Comparison of ENCODE assay signal across 22 cellular contexts in genomic region chrX:39238017-39238416, GRCh38.
DNase-seq lines count a peak whose midpoint lies in the region; ATAC-seq and TF ChIP-seq lines count a peak whose summit lies in the region.
"Had no signal": no experiment of that assay in that cellular context is flagged by ENCODE, and none has a peak within 500 bp of the region (broad histone marks: within the 10 kb centered on the region; RNA-seq: fewer than 3 reads in every experiment).

No MANE protein-coding gene starts in this region.

- ATAC-seq in activated CD8-positive, alpha-beta T cell treated with anti-CD3 and anti-CD28 coated beads for 36 hours = peak; percentile 51
- ATAC-seq in activated CD8-positive, alpha-beta T cell treated with anti-CD3 and anti-CD28 coated beads, Interleukin-2, amount 10 ng/mL, durations not matched to agents 7 days and 5 days = no peak
- no peak for ATAC-seq in left ventricle myocardium superior
- ATAC-seq: GM23338, HCT116 had no signal

- CTCF ChIA-PET in activated CD8-positive, alpha-beta T cell treated with anti-CD3 and anti-CD28 coated beads for 36 hours (lab: Charles Lee) = interaction anchor here (1.0 kb wide), 1 partner anchor 75 kb away, joined by 4 read pairs; no protein-coding TSS in a partner anchor
- CTCF ChIA-PET in activated CD8-positive, alpha-beta T cell treated with anti-CD3 and anti-CD28 coated beads, Interleukin-2, amount 10 ng/mL, durations not matched to agents 7 days and 5 days (lab: Charles Lee) = interaction anchor here (0.8 kb wide), 1 partner anchor 913 kb away, joined by 3 read pairs; no protein-coding TSS in a partner anchor

- H3K4me3 Mint-ChIP-seq in activated CD8-positive, alpha-beta T cell treated with anti-CD3 and anti-CD28 coated beads for 36 hours = no peak overlapping the region
- no peak overlapping the region for H3K4me3 Mint-ChIP-seq in activated CD8-positive, alpha-beta T cell treated with anti-CD3 and anti-CD28 coated beads, Interleukin-2, amount 10 ng/mL, durations not matched to agents 7 days and 5 days
- H3K4me3 Mint-ChIP-seq in activated naive CD8-positive, alpha-beta T cell = peak overlapping the region; percentile 7
- H3K4me3 Mint-ChIP-seq: GM23338 had no signal

- intact Hi-C loops in activated CD8-positive, alpha-beta T cell treated with anti-CD3 and anti-CD28 coated beads for 36 hours (cut with micrococcal nuclease) = no loop called here
- intact Hi-C loops in left ventricle myocardium superior (cut with micrococcal nuclease) = no loop called here

- POLR2A ChIA-PET in activated CD8-positive, alpha-beta T cell treated with anti-CD3 and anti-CD28 coated beads for 36 hours (lab: Charles Lee) = no interaction called here
- POLR2A ChIA-PET in activated CD8-positive, alpha-beta T cell treated with anti-CD3 and anti-CD28 coated beads, Interleukin-2, amount 10 ng/mL, durations not matched to agents 7 days and 5 days (lab: Charles Lee) = no interaction called here

- DNase-seq in activated CD8-positive, alpha-beta T cell treated with anti-CD3 and anti-CD28 coated beads for 36 hours = no peak
- no peak for DNase-seq in activated CD8-positive, alpha-beta T cell treated with anti-CD3 and anti-CD28 coated beads, Interleukin-2, amount 10 ng/mL, durations not matched to agents 7 days and 5 days
- peak; percentile 15 for DNase-seq in stimulated activated CD4-positive, alpha-beta T cell treated with anti-CD3 and anti-CD28 coated beads, Interleukin-15, amount 100 ng/mL, for 24 hours
- no peak for DNase-seq in stimulated activated CD4-positive, alpha-beta T cell treated with anti-CD3 and anti-CD28 coated beads, Interleukin-4, amount 100 ng/mL, for 1 hour
- peak; percentile 6 for DNase-seq in stimulated activated CD4-positive, alpha-beta T cell treated with anti-CD3 and anti-CD28 coated beads, Interleukin-4, amount 100 ng/mL, for 24 hours
- DNase-seq in HCEC 1CT (no peak), left ventricle myocardium superior (no peak)
- DNase-seq: BE2C; DMS53; EL; GF-D8; IMR-90; NCI-H1092 treated with DMSO at 0.1 percent for 48 hours; NCI-H1436 treated with DMSO at 0.1 percent for 48 hours; NCI-H2029; NCI-H226; NCI-H524; NCI-H774; NK-92 treated with Interleukin-12 subunit alpha and Interleukin-12 subunit beta, amount 100 ng/mL, for 24 hours had no signal

- TF ChIP-seq CTCF in activated CD8-positive, alpha-beta T cell treated with anti-CD3 and anti-CD28 coated beads for 36 hours (IDR thresholded peaks at IDR 0.05) = no peak

- no peaks in the 10 kb centered on the region for H3K9me3 Mint-ChIP-seq in activated CD8-positive, alpha-beta T cell treated with anti-CD3 and anti-CD28 coated beads for 36 hours
- H3K9me3 Mint-ChIP-seq in activated CD8-positive, alpha-beta T cell treated with anti-CD3 and anti-CD28 coated beads, Interleukin-2, amount 10 ng/mL, durations not matched to agents 7 days and 5 days (ENCODE audit: insufficient read depth) = no peaks in the 10 kb centered on the region
- no peaks in the 10 kb centered on the region for H3K9me3 Mint-ChIP-seq in activated naive CD8-positive, alpha-beta T cell (ENCODE audit: low read depth)
- H3K9me3 Mint-ChIP-seq: GM23338 had no signal

- peak overlapping the region; percentile 57 for H3K27ac Mint-ChIP-seq in activated CD8-positive, alpha-beta T cell treated with anti-CD3 and anti-CD28 coated beads for 36 hours
- no peak overlapping the region for H3K27ac Mint-ChIP-seq in activated CD8-positive, alpha-beta T cell treated with anti-CD3 and anti-CD28 coated beads, Interleukin-2, amount 10 ng/mL, durations not matched to agents 7 days and 5 days
- peak overlapping the region; percentile 68 for H3K27ac Mint-ChIP-seq in activated naive CD8-positive, alpha-beta T cell
- H3K27ac Mint-ChIP-seq: GM23338 had no signal

- H3K27me3 Mint-ChIP-seq in activated CD8-positive, alpha-beta T cell treated with anti-CD3 and anti-CD28 coated beads for 36 hours = no peaks in the 10 kb centered on the region
- H3K27me3 Mint-ChIP-seq in activated CD8-positive, alpha-beta T cell treated with anti-CD3 and anti-CD28 coated beads, Interleukin-2, amount 10 ng/mL, durations not matched to agents 7 days and 5 days (ENCODE audit: low read depth) = no peaks in the 10 kb centered on the region
- no peaks in the 10 kb centered on the region for H3K27me3 Mint-ChIP-seq in activated naive CD8-positive, alpha-beta T cell

- H3K36me3 Mint-ChIP-seq in activated CD8-positive, alpha-beta T cell treated with anti-CD3 and anti-CD28 coated beads for 36 hours (ENCODE audit: low read depth) = no peaks in the 10 kb centered on the region
- no peaks in the 10 kb centered on the region for H3K36me3 Mint-ChIP-seq in activated CD8-positive, alpha-beta T cell treated with anti-CD3 and anti-CD28 coated beads, Interleukin-2, amount 10 ng/mL, durations not matched to agents 7 days and 5 days (ENCODE audit: low read depth)
- no peaks in the 10 kb centered on the region for H3K36me3 Mint-ChIP-seq in activated naive CD8-positive, alpha-beta T cell

- peaks cover 26% of the 10 kb centered on the region for H3K4me1 Mint-ChIP-seq in activated CD8-positive, alpha-beta T cell treated with anti-CD3 and anti-CD28 coated beads for 36 hours (ENCODE audit: low read depth)
- H3K4me1 Mint-ChIP-seq in activated CD8-positive, alpha-beta T cell treated with anti-CD3 and anti-CD28 coated beads, Interleukin-2, amount 10 ng/mL, durations not matched to agents 7 days and 5 days (ENCODE audit: low read depth) = no peaks in the 10 kb centered on the region
- peaks cover 18% of the 10 kb centered on the region for H3K4me1 Mint-ChIP-seq in activated naive CD8-positive, alpha-beta T cell (ENCODE audit: low read depth)
- H3K4me1 Mint-ChIP-seq: GM23338 had no signal

Comparison
In these comparisons a context has a peak if more than half of its experiments do, and no peak if none do; other contexts are left out.
1. DNase-seq: peak in stimulated activated CD4-positive, alpha-beta T cell treated with anti-CD3 and anti-CD28 coated beads, Interleukin-15, amount 100 ng/mL, for 24 hours (single experiment) and stimulated activated CD4-positive, alpha-beta T cell treated with anti-CD3 and anti-CD28 coated beads, Interleukin-4, amount 100 ng/mL, for 24 hours (single experiment); none in activated CD8-positive, alpha-beta T cell treated with anti-CD3 and anti-CD28 coated beads for 36 hours (single experiment), activated CD8-positive, alpha-beta T cell treated with anti-CD3 and anti-CD28 coated beads, Interleukin-2, amount 10 ng/mL, durations not matched to agents 7 days and 5 days (single experiment), stimulated activated CD4-positive, alpha-beta T cell treated with anti-CD3 and anti-CD28 coated beads, Interleukin-4, amount 100 ng/mL, for 1 hour (single experiment), HCEC 1CT (single experiment) and left ventricle myocardium superior (single experiment).